9 cellular contexts compared by ENCODE assay signal in the genomic region with DNA sequence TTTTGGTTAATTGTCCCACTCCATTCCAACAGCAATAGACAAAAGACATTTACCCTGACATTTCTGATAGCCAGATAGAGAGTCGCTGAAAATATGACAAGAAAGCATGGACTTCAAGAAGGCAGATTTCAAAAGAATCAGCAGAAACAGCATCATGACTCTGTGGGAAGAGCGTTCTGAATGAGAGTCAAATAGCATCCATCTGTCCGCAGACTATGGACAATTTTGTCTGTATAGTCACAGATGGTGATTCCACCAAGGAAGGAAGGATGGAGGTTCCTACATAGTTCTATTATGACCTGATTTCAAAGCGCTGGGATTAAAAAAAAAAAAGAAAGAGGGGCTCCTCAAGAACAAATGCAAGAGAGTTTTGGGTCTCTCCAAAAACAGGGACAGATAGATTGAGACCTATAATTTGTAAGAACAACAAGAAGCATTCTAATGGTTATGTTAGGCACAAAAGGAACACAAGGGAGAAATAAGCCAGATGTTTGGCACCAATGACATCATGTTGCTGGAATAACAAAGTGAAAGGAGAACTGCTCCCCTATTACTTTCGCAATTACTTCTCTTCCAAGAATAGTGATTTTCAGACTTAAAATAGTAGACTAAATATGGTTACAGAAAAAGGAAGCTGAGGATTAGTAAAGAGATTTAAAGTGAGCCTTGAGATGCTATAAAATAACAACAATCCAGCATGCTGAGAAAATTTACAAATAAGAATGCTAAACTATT.
DNase-seq lines count a peak whose midpoint lies in the region; ATAC-seq and TF ChIP-seq lines count a peak whose summit lies in the region.
"Had no signal": no experiment of that assay in that cellular context is flagged by ENCODE, and none has a peak within 500 bp of the region (broad histone marks: within the 10 kb centered on the region; RNA-seq: fewer than 3 reads in every experiment).

No MANE protein-coding gene starts in this region.

- peaks cover 29% of the 10 kb centered on the region for H3K4me1 ChIP-seq in adipocyte (ENCODE audit: control insufficient read depth, insufficient read depth, low read length)
- H3K4me1 ChIP-seq: testis had no signal

- DNase-seq in GM12865 (ENCODE audit: low read depth) (peak; percentile 61), adipocyte (ENCODE audit: low read depth) (peak; percentile 84), pons (ENCODE audit: low spot score) (peak; percentile 70), caudate nucleus (lab: John Stamatoyannopoulos, UW) (no peak), NCI-H1417 treated with DMSO at 0.1 percent for 48 hours (lab: John Stamatoyannopoulos, UW) (no peak), HuH-7.5 (ENCODE audit: low spot score) (no peak)
- DNase-seq: testis had no signal

- no peak overlapping the region for H3K9ac ChIP-seq in adipocyte (ENCODE audit: low read length)

- H3K4me3 ChIP-seq in GM12865 (ENCODE audit: low read depth, low read length): no peak overlapping the region
- peak overlapping the region; percentile 46 for H3K4me3 ChIP-seq in adipocyte (ENCODE audit: low read length)
- H3K4me3 ChIP-seq: testis had no signal

- ATAC-seq in HG02852 (IDR thresholded peaks at IDR 0.05; ENCODE audit: unreplicated experiment) (peak; percentile 47), GM18873 (IDR thresholded peaks at IDR 0.05; ENCODE audit: low FRiP score, unreplicated experiment) (no peak)

- no peaks in the 10 kb centered on the region for H3K27me3 ChIP-seq in adipocyte (replicated peaks; ENCODE audit: control insufficient read depth, insufficient read depth, low read length)
- H3K27me3 ChIP-seq: testis had no signal

- no peaks in the 10 kb centered on the region for H3K9me3 ChIP-seq in adipocyte (ENCODE audit: control insufficient read depth, low read length)
- H3K9me3 ChIP-seq: testis had no signal

- no peak overlapping the region for H3K27ac ChIP-seq in caudate nucleus (ENCODE audit: low read depth, low read length)
- H3K27ac ChIP-seq: testis had no signal

- no peak for TF ChIP-seq CTCF in GM12865 (IDR thresholded peaks at IDR 0.05; ENCODE audit: insufficient read depth, low read depth, low read length, missing control alignments)

- H3K36me3 ChIP-seq in adipocyte (ENCODE audit: control insufficient read depth, insufficient read depth, low read length, severe bottlenecking): no peaks in the 10 kb centered on the region

Comparison
In these comparisons a context has a peak if more than half of its experiments do, and no peak if none do; other contexts are left out.
1. DNase-seq: peak in GM12865 (single experiment), adipocyte (single experiment) and pons (single experiment); none in caudate nucleus (0 of 61), NCI-H1417 treated with DMSO at 0.1 percent for 48 hours (single experiment) and HuH-7.5 (single experiment).